In the genomic region with DNA sequence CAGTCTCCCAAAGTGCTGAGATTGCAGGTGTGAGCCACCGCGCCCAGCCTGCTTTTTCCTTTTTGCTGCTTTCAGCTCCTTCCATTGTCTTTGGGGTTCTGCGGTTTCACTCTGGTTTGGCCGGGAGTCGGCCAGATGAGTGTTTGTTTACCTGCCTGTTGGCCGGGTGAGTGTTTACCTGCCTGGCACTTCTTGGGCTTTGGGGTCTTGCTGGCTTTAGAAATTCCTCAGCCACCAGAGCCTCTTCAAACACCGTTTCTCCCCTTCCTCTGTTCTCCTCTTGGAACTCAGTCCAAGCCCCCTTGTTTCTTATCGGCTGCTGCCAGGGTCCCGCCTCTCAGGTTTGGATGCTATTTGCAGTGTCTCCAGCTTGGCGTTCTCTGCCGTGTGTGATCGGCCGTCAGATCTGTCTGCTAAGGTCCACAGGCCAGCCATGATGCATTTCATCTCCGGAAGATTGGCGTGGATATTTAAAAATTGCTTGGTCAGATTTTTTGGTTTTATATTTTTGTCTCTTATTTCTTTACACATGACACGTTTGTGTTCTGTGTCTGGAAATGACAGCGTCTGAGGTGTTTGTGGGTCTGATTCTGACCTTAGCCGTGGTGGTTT, we compare ENCODE assay signal across 1 cellular context.
TF ChIP-seq lines count a peak whose summit lies in the region.

No MANE protein-coding gene starts in this region.

TF ChIP-seq in K562, 482 proteins besides CTCF, POLR2A, EP300 and RAD21 (continued from another document):
- TF ChIP-seq, protein P1, sequence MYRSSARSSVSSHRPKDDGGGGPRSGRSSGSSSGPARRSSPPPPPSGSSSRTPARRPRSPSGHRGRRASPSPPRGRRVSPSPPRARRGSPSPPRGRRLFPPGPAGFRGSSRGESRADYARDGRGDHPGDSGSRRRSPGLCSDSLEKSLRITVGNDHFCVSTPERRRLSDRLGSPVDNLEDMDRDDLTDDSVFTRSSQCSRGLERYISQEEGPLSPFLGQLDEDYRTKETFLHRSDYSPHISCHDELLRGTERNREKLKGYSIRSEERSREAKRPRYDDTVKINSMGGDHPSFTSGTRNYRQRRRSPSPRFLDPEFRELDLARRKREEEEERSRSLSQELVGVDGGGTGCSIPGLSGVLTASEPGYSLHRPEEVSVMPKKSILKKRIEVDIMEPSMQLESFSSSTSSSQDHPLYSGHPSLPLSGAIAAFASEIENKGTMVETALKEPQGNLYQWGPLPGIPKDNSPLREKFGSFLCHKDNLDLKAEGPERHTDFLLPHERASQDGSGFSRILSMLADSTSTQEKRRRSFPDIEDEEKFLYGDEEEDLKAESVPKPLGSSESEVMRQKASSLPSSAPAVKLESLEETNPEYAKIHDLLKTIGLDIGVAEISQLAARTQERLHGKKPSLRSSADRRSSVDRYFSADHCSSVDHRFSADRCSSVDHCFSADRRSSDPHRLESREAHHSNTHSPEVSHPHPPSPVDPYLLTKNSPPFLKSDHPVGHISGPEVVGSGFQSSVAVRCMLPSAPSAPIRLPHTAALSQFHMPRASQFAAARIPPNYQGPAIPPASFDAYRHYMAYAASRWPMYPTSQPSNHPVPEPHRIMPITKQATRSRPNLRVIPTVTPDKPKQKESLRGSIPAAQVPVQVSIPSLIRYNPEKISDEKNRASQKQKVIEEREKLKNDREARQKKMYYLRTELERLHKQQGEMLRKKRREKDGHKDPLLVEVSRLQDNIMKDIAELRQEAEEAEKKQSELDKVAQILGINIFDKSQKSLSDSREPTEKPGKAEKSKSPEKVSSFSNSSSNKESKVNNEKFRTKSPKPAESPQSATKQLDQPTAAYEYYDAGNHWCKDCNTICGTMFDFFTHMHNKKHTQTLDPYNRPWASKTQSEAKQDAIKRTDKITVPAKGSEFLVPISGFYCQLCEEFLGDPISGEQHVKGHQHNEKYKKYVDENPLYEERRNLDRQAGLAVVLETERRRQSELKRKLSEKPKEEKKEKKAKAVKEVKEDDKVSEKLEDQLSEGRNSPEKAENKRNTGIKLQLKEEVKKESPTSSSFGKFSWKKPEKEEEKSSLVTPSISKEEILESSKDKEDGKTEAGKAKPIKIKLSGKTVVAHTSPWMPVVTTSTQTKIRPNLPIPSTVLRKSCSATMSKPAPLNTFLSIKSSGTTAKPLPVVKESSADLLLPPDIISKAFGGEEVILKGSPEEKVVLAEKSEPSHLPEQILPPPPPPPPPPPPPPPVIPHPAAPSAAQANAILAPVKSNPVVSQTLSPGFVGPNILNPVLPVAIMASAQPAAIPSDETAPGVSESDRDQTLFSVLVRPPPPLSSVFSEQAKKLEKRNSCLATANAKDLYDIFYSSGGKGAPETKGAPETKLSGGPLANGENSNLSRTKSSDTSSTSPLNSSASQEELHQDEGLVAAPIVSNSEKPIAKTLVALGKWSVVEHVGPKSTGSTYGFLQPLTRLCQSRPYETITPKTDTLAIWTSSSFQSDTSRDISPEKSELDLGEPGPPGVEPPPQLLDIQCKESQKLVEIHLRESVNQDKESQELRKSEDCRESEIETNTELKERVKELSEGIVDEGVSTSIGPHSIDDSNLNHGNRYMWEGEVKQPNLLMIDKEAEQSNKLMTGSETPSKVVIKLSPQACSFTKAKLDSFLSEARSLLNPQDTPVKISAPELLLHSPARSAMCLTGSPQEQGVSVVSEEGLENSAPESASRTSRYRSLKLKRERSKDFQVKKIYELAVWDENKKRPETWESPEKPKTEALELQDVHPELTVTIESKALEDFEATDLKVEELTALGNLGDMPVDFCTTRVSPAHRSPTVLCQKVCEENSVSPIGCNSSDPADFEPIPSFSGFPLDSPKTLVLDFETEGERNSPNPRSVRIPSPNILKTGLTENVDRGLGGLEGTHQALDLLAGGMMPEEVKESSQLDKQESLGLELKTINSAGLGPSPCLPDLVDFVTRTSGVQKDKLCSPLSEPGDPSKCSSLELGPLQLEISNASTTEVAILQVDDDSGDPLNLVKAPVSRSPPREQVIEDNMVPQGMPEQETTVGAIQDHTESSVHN (IDR thresholded peaks at IDR 0.05; ENCODE audit: borderline replicate concordance in 1 of 2, low read depth in 1 of 2), result no peak
